ENCODE assay signal across 8 cellular contexts in the genomic region with DNA sequence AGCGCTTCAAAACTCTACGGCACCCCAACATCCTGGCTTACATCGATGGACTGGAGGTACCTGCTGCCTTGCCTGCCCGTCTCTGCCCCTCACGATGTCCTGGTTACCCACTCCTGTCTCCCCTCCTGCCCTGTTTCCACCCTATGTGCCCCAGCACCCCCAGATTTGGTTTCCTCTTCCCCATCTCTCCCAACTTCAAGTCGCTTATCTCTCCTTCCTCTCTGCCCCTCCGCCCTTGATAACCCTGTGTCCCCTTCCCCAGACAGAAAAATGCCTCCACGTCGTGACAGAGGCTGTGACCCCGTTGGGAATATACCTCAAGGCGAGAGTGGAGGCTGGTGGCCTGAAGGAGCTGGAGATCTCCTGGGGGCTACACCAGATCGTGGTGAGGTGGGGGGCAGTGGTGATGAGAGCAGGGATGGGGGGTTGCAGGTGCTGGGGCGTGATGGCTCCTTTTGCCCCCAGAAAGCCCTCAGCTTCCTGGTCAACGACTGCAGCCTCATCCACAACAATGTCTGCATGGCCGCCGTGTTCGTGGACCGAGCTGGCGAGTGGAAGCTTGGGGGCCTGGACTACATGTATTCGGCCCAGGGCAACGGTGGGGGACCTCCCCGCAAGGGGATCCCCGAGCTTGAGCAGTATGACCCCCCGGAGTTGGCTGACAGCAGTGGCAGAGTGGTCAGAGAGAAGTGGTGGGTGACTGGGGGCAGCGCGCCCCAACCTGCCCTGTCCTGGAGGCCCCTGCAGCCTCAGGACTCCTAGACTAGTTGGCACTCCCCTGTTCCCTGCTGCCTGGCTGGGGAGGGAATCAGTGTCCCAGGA. TPM values are rescaled to one million over a fixed set of nuclear protein-coding genes. Genes with fewer than 3 reads are reported as not detected.
DNase-seq lines count a peak whose midpoint lies in the region; ATAC-seq and TF ChIP-seq lines count a peak whose summit lies in the region.

No MANE protein-coding gene starts in this region.

- H3K9ac ChIP-seq in adipocyte (ENCODE audit: low read length): peak overlapping the region; percentile 97

- peaks cover 19% of the 10 kb centered on the region for H3K4me1 ChIP-seq in adipocyte (ENCODE audit: control insufficient read depth, insufficient read depth, low read length)

- peak overlapping the region; percentile 57 for H3K27ac ChIP-seq in HL-60 (replicated peaks)
- H3K27ac ChIP-seq in layer of hippocampus (ENCODE audit: low read depth, low read length): peak overlapping the region; percentile 85
- H3K27ac ChIP-seq in substantia nigra (ENCODE audit: low read depth, low read length, poor library complexity, severe bottlenecking): peak overlapping the region; percentile 86

- TF ChIP-seq CTCF in HL-60 (IDR thresholded peaks at IDR 0.05; ENCODE audit: insufficient read depth, low read length): no peak

- H3K27me3 ChIP-seq in HL-60 (ENCODE audit: insufficient read depth, poor library complexity, severe bottlenecking) (no peaks in the 10 kb centered on the region), adipocyte (replicated peaks; ENCODE audit: control insufficient read depth, insufficient read depth, low read length) (no peaks in the 10 kb centered on the region), layer of hippocampus (ENCODE audit: control insufficient read depth, insufficient read depth, low read length) (no peaks in the 10 kb centered on the region)

- H3K4me3 ChIP-seq in HL-60 (replicated peaks; ENCODE audit: insufficient read depth, low read length) (peak overlapping the region; percentile 91), adipocyte (ENCODE audit: low read length) (peak overlapping the region; percentile 96)

- H3K36me3 ChIP-seq in adipocyte (ENCODE audit: control insufficient read depth, insufficient read depth, low read length, severe bottlenecking): peaks cover 23% of the 10 kb centered on the region

- DNase-seq in HL-60 (ENCODE audit: low read depth in 1 of 2, low spot score in 1 of 2): no peak
- DNase-seq in adipocyte (ENCODE audit: low read depth): no peak
- DNase-seq in substantia nigra (lab: John Stamatoyannopoulos, UW): no peak
- no peak for DNase-seq in DMS153 treated with DMSO at 0.1 percent for 48 hours (lab: John Stamatoyannopoulos, UW; ENCODE audit: unreplicated experiment)
- DNase-seq in H4 (ENCODE audit: low spot score): no peak
- no peak for DNase-seq in stimulated activated CD4-positive, alpha-beta T cell treated with anti-CD3 and anti-CD28 coated beads, Interleukin-1b, Interleukin-23, amount 100 ng/mL, for 48 hours

- no peaks in the 10 kb centered on the region for H3K9me3 ChIP-seq in adipocyte (ENCODE audit: control insufficient read depth, low read length)

- no peak for ATAC-seq in GM19324 (IDR thresholded peaks at IDR 0.05; ENCODE audit: low FRiP score, unreplicated experiment)

RNA-seq across cellular contexts. Expression of a gene that starts 1.0 kb away (rescaled TPM):
- 34.5 and 38.6 TPM in 2 replicates for total RNA-seq in H4 (2014; rRNA removed; shearing (Covaris generic))

RNA-seq across cellular contexts. Expression of a gene that starts 27.0 kb away (rescaled TPM):
- total RNA-seq in H4 (2014; rRNA removed; shearing (Covaris generic)): 168 and 177 TPM in 2 replicates

RNA-seq across cellular contexts. Expression of a gene that starts 32.3 kb away (rescaled TPM):
- 4.2 and 6.3 TPM in 2 replicates for total RNA-seq in H4 (2014; rRNA removed; shearing (Covaris generic))

RNA-seq across cellular contexts. Expression of a gene that starts 44.4 kb away (rescaled TPM):
- 73.8 and 80.1 TPM in 2 replicates for total RNA-seq in H4 (2014; rRNA removed; shearing (Covaris generic))

RNA-seq across cellular contexts. Expression of a gene that starts 46.5 kb away (rescaled TPM):
- total RNA-seq in H4 (2014; rRNA removed; shearing (Covaris generic)): 27.5 and 43.1 TPM in 2 replicates
